In the genomic region with DNA sequence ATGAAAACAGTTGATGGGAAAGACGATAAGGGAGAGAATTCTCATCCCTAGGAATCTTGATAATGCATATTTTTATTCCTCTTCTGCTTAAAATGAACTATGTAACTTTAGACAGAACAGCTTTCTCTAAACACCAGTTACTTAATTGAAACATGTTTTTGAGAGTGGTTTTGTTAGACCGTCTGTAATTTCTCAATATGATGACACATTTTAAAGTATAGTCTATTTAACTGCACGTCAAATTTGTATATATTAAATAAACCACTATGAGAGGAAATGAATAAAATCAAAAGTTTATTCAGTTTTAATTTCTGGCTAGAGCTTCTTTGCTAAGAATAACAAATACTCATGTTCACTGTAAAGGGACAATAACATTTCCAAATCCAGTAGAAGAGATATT, we compare ENCODE assay signal across 19 cellular contexts.
A peak's percentile ranks its signal among the peaks of the same experiment; 100 is the strongest.
DNase-seq lines count a peak whose midpoint lies in the region; ATAC-seq lines count a peak whose summit lies in the region.
"Had no signal": no experiment of that assay in that cellular context is flagged by ENCODE, and none has a peak within 500 bp of the region (broad histone marks: within the 10 kb centered on the region; RNA-seq: fewer than 3 reads in every experiment).

No MANE protein-coding gene starts in this region.

- ATAC-seq in HG03521 (IDR thresholded peaks at IDR 0.05; ENCODE audit: unreplicated experiment) (no peak), GM21367 (IDR thresholded peaks at IDR 0.05; ENCODE audit: unreplicated experiment) (no peak)
- ATAC-seq: A549 had no signal

- DNase-seq in ELR (ENCODE audit: low read depth) (peak; percentile 17), amniotic epithelial cell (ENCODE audit: low read depth) (peak; percentile 6), fibroblast of peridontal ligament (ENCODE audit: extremely low read depth) (peak; percentile 5), glomerular visceral epithelial cell (ENCODE audit: extremely low spot score) (no peak)
- DNase-seq: 8988T; ACHN; AML-193; BE2C; CD4-positive, alpha-beta T cell; CD8-positive, alpha-beta memory T cell; DMS 273 treated with DMSO at 0.1 percent for 48 hours; DMS79; EL; GF-D8; GOT3; HFFc6 had no signal
